Comparison of ENCODE assay signal across 20 cellular contexts in genomic region chr5:168057905-168058304, GRCh38.
"Had no signal": no experiment of that assay in that cellular context is flagged by ENCODE, and none has a peak within 500 bp of the region (broad histone marks: within the 10 kb centered on the region; RNA-seq: fewer than 3 reads in every experiment).

No MANE protein-coding gene starts in this region.

- H3K4me3 ChIP-seq: adrenal gland, breast epithelium, coronary artery, gastrocnemius medialis, right lobe of liver, smooth muscle cell, suprapubic skin, transverse colon, uterus had no signal

- H3K9me3 ChIP-seq: adrenal gland, breast epithelium, gastrocnemius medialis, right lobe of liver, suprapubic skin, transverse colon, uterus had no signal

- H3K36me3 ChIP-seq: adrenal gland, breast epithelium, gastrocnemius medialis, right lobe of liver, suprapubic skin, transverse colon, uterus had no signal

- H3K4me1 ChIP-seq: adrenal gland, breast epithelium, gastrocnemius medialis, parathyroid adenoma, right lobe of liver, suprapubic skin, transverse colon, uterus had no signal

- ATAC-seq: activated CD4-positive, alpha-beta T cell treated with anti-CD3 and anti-CD28 coated beads for 36 hours; activated naive CD4-positive, alpha-beta T cell treated with anti-CD3 and anti-CD28 coated beads, Interleukin-2, amount 50 U/mL, for 72 hours; gastrocnemius medialis; natural killer cell; right lobe of liver; stimulated activated naive CD8-positive, alpha-beta T cell treated with anti-CD3 and anti-CD28 coated beads, Interleukin-15, amount 100 ng/mL, for 72 hours had no signal

- DNase-seq: activated CD4-positive, alpha-beta T cell treated with anti-CD3 and anti-CD28 coated beads for 36 hours; activated CD4-positive, alpha-beta T cell treated with anti-CD3 and anti-CD28 coated beads, Interleukin-2, amount 50 U/mL, for 48 hours; activated gamma-delta T cell treated with Interleukin-2 at 50 U/mL for 16 hours; activated T-cell treated with anti-CD3 and anti-CD28 coated beads for 4 hours; adrenal gland; gastrocnemius medialis; head of caudate nucleus; kidney glomerular epithelial cell; natural killer cell; right lobe of liver; stimulated activated CD4-positive, alpha-beta T cell treated with anti-CD3 and anti-CD28 coated beads, Interleukin-4, amount 100 ng/mL, for 1 hour; stimulated activated naive CD8-positive, alpha-beta T cell treated with anti-CD3 and anti-CD28 coated beads, Interleukin-15, amount 100 ng/mL, for 72 hours; transverse colon; uterus had no signal

- H3K27me3 ChIP-seq: adrenal gland, breast epithelium, gastrocnemius medialis, right lobe of liver, suprapubic skin, transverse colon, uterus had no signal
